Comparison of ENCODE assay signal across 8 cellular contexts in the genomic region with DNA sequence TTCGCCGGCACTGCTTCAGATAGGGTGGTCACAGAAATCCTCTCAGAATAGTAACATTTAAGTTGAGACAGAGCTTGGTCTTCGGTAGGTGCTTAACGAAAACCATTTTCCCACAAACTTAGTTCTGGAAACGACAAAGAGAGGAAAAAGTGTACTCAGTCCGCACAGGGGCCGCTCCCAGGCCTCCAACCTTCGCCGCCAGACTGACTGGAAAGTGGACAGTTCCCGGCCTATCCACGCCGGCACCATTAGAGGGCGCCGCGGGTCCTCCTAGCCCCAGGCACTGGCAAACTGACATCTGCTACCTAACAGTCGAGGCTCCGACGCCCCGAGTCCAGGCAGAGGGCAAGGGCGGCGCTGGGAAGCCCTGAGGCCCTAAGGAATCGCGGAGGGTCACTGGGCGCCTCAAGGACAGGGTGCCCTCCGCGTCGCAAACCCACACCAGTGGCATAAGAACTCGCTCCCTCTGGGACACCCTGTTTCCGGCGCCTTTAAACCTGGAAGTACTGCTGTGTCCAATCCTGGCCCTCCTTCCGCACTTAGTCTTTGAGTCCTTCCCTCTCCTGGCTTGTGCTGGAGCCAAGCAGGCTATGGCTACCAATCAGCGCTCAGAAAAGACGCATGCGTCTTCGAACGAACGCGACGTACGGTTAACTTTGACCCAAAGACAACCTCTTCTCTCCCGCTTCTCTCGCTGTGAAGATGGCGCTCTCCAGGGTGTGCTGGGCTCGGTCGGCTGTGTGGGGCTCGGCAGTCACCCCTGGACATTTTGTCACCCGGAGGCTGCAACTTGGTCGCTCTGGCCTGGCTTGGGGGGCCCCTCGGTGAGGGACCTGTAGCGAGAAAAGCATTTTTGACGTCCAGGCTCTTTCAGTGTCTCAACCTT. TPM values are rescaled to one million over a fixed set of nuclear protein-coding genes. Genes with fewer than 3 reads are reported as not detected.
A peak's percentile ranks its signal among the peaks of the same experiment; 100 is the strongest.
DNase-seq lines count a peak whose midpoint lies in the region; ATAC-seq and TF ChIP-seq lines count a peak whose summit lies in the region.

A gene with protein sequence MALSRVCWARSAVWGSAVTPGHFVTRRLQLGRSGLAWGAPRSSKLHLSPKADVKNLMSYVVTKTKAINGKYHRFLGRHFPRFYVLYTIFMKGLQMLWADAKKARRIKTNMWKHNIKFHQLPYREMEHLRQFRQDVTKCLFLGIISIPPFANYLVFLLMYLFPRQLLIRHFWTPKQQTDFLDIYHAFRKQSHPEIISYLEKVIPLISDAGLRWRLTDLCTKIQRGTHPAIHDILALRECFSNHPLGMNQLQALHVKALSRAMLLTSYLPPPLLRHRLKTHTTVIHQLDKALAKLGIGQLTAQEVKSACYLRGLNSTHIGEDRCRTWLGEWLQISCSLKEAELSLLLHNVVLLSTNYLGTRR (plus strand): TSS at position 673 of the 886 bp plus-strand sequence. CDS start 30 bp downstream, at position 703.

- H3K27me3 Mint-ChIP-seq in CD4-positive, alpha-beta memory T cell, result no peaks in the 10 kb centered on the region

- peak within 1 kb of the TSS; percentile 92 to 98 for H3K4me3 ChIP-seq in CD4-positive, alpha-beta memory T cell (ENCODE audit: low read length in 2 of 2)
- H3K4me3 ChIP-seq in dorsolateral prefrontal cortex (peak within 1 kb of the TSS; percentile 55 to 100 (median 83)), liver (ENCODE audit: low read depth in 1 of 3, low read length in 3 of 3) (peak within 1 kb of the TSS; percentile 71 to 81 (median 78))

- peaks cover 15 to 40% (median 28%) of the 10 kb centered on the region in 4 donors for H3K4me1 Mint-ChIP-seq in CD4-positive, alpha-beta memory T cell

- H3K9me3 Mint-ChIP-seq in CD4-positive, alpha-beta memory T cell, result peaks cover 0 to 1% (median 0%) of the 10 kb centered on the region in 8 donors

- 4% methylated on average over 51 of the region's 51 CpGs for WGBS in liver

- no peaks in the 10 kb centered on the region for H3K9me3 ChIP-seq in CD4-positive, alpha-beta memory T cell (ENCODE audit: control insufficient read depth in 1 of 2, low read length in 2 of 2)
- H3K9me3 ChIP-seq in liver (ENCODE audit: control insufficient read depth in 4 of 4, low read length in 3 of 4), result no peaks in the 10 kb centered on the region

- H3K4me1 ChIP-seq in CD4-positive, alpha-beta memory T cell (ENCODE audit: insufficient read depth, low read length), result peaks cover 27% of the 10 kb centered on the region
- peaks cover 0 to 23% (median 17%) of the 10 kb centered on the region in 4 donors for H3K4me1 ChIP-seq in liver (ENCODE audit: control insufficient read depth in 4 of 4, insufficient read depth in 4 of 4, low read length in 3 of 4)

- CTCF ChIA-PET in CD4-positive, alpha-beta memory T cell (lab: Charles Lee; ENCODE audit: partially characterized antibody), result interaction anchor here (0.8 to 6.3 kb wide), 11 partner anchors 16 to 936 kb away, joined by 3 to 26 read pairs (median 3); a partner anchor contains a TSS

- H3K4me3 Mint-ChIP-seq in CD4-positive, alpha-beta memory T cell, result peak within 1 kb of the TSS; percentile 93 to 98 (median 95)

- peak within 1 kb of the TSS; percentile 81 for H3K27ac ChIP-seq in CD4-positive, alpha-beta memory T cell (ENCODE audit: low read depth, low read length)
- H3K27ac ChIP-seq in dorsolateral prefrontal cortex (peak within 1 kb of the TSS; percentile 57 to 100 (median 96)), liver (ENCODE audit: low read depth in 1 of 2, low read length in 2 of 2) (peak within 1 kb of the TSS; percentile 86 to 98)

- peak; percentile 96 for ATAC-seq in GM19438 (IDR thresholded peaks at IDR 0.05; ENCODE audit: low read depth, unreplicated experiment)
- ATAC-seq in HG03575 (IDR thresholded peaks at IDR 0.05; ENCODE audit: extremely low read depth, insufficient number of reproducible peaks, low FRiP score, unreplicated experiment), result peak; percentile 71

- TF ChIP-seq CTCF in dorsolateral prefrontal cortex (IDR thresholded peaks at IDR 0.05 in 54 of 56, conservative IDR thresholded peaks at IDR 0.05 in 2 of 56; ENCODE audit: low read depth in 1 of 56, partially characterized antibody in 56 of 56) (peak; percentile 49 to 97 (median 90)), liver (IDR thresholded peaks at IDR 0.05; ENCODE audit: low read depth, low read length, missing input control) (peak; percentile 75)

- H3K36me3 ChIP-seq in CD4-positive, alpha-beta memory T cell (ENCODE audit: insufficient read depth, low read length), result peaks cover 4% of the 10 kb centered on the region
- peaks cover 0 to 8% (median 5%) of the 10 kb centered on the region in 4 donors for H3K36me3 ChIP-seq in liver (ENCODE audit: control insufficient read depth in 4 of 4, insufficient read depth in 3 of 4, low read depth in 1 of 4, low read length in 3 of 4)

- H3K27ac Mint-ChIP-seq in CD4-positive, alpha-beta memory T cell, result peak within 1 kb of the TSS; percentile 95 to 99 (median 97)

- H3K9ac ChIP-seq in liver (ENCODE audit: low read depth in 1 of 2, low read length in 2 of 2), result peak within 1 kb of the TSS; percentile 91 to 92

- intact Hi-C loops in CD4-positive, alpha-beta memory T cell (cut with micrococcal nuclease), result loop anchor here (1.0 to 5.0 kb wide), 11 partner anchors 22 to 484 kb away; a partner anchor contains a TSS
- intact Hi-C loops in dorsolateral prefrontal cortex (cut with DNase I), result loop anchor here (1.0 to 10.0 kb wide), 5 partner anchors 21 to 294 kb away; a partner anchor contains a TSS

- peaks cover 13 to 28% of the 10 kb centered on the region in 2 donors for H3K36me3 Mint-ChIP-seq in CD4-positive, alpha-beta memory T cell

- DNase-seq in CD4-positive, alpha-beta memory T cell, result peak; percentile 94 to 97 (median 96)
- DNase-seq in NCI-H82 (lab: John Stamatoyannopoulos, UW) (peak; percentile 99), dorsolateral prefrontal cortex (peak; percentile 85 to 98 (median 96))
- peak; percentile 90 to 92 for DNase-seq in activated CD4-positive, alpha-beta T cell treated with anti-CD3 and anti-CD28 coated beads, Interleukin-2, amount 50 U/mL, for 48 hours
- peak; percentile 92 for DNase-seq in stimulated activated CD4-positive, alpha-beta T cell treated with anti-CD3 and anti-CD28 coated beads, Interleukin-4, amount 100 ng/mL, for 24 hours

- peak; percentile 85 to 88 for TF ChIP-seq RAD21 in liver (IDR thresholded peaks at IDR 0.05)

- H3K27me3 ChIP-seq in CD4-positive, alpha-beta memory T cell (ENCODE audit: insufficient read depth, low read length), result no peaks in the 10 kb centered on the region
- H3K27me3 ChIP-seq in dorsolateral prefrontal cortex (no peaks in the 10 kb centered on the region), liver (ENCODE audit: control insufficient read depth in 4 of 4, insufficient read depth in 4 of 4, low read length in 3 of 4) (no peaks in the 10 kb centered on the region)

- POLR2A ChIA-PET in CD4-positive, alpha-beta memory T cell (lab: Charles Lee; ENCODE audit: partially characterized antibody), result interaction anchor here (0.5 to 3.7 kb wide), 15 partner anchors 13 to 293 kb away, joined by 3 to 32 read pairs (median 5); a partner anchor contains a TSS

TF ChIP-seq in liver, 16 proteins besides CTCF, POLR2A, EP300 and RAD21 (continues in another document):
- TF ChIP-seq JUND (IDR thresholded peaks at IDR 0.05), result peak in 1 of 2 donors; percentile 67
- TF ChIP-seq FOXA2 (IDR thresholded peaks at IDR 0.05), result no peak
- TF ChIP-seq, protein P1, sequence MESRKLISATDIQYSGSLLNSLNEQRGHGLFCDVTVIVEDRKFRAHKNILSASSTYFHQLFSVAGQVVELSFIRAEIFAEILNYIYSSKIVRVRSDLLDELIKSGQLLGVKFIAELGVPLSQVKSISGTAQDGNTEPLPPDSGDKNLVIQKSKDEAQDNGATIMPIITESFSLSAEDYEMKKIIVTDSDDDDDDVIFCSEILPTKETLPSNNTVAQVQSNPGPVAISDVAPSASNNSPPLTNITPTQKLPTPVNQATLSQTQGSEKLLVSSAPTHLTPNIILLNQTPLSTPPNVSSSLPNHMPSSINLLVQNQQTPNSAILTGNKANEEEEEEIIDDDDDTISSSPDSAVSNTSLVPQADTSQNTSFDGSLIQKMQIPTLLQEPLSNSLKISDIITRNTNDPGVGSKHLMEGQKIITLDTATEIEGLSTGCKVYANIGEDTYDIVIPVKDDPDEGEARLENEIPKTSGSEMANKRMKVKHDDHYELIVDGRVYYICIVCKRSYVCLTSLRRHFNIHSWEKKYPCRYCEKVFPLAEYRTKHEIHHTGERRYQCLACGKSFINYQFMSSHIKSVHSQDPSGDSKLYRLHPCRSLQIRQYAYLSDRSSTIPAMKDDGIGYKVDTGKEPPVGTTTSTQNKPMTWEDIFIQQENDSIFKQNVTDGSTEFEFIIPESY (IDR thresholded peaks at IDR 0.05), result peak; percentile 20
- TF ChIP-seq GABPA (IDR thresholded peaks at IDR 0.05 in 1 of 2, conservative IDR thresholded peaks at IDR 0.05 in 1 of 2), result peak; percentile 37 to 89
- TF ChIP-seq, protein P2, sequence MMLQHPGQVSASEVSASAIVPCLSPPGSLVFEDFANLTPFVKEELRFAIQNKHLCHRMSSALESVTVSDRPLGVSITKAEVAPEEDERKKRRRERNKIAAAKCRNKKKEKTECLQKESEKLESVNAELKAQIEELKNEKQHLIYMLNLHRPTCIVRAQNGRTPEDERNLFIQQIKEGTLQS (IDR thresholded peaks at IDR 0.05), result no peak
- TF ChIP-seq, protein P3, sequence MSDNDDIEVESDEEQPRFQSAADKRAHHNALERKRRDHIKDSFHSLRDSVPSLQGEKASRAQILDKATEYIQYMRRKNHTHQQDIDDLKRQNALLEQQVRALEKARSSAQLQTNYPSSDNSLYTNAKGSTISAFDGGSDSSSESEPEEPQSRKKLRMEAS (IDR thresholded peaks at IDR 0.05), result peak; percentile 30
- TF ChIP-seq RXRA (IDR thresholded peaks at IDR 0.05), result peak; percentile 77 to 85
- TF ChIP-seq EGR1 (IDR thresholded peaks at IDR 0.05; ENCODE audit: low read depth in 2 of 2), result no peak
- peak; percentile 96 for TF ChIP-seq YY1 (IDR thresholded peaks at IDR 0.05)
- no peak for TF ChIP-seq HNF4G (IDR thresholded peaks at IDR 0.05)
- peak; percentile 90 for TF ChIP-seq TAF1 (conservative IDR thresholded peaks at IDR 0.05)
- peak; percentile 74 for TF ChIP-seq NR2F2 (IDR thresholded peaks at IDR 0.05)
- peak; percentile 81 for TF ChIP-seq SP1 (IDR thresholded peaks at IDR 0.05)
- peak; percentile 37 to 74 for TF ChIP-seq HNF4A (conservative IDR thresholded peaks at IDR 0.05)

RNA-seq across cellular contexts. Expression of the gene that starts here (rescaled TPM):
- total RNA-seq in CD4-positive, alpha-beta memory T cell, result 10 to 100 TPM; 83.7 to 93.3 TPM
- polyA plus RNA-seq in CD4-positive, alpha-beta memory T cell, result 10 to 100 TPM; 32.6 to 36.6 TPM
- total RNA-seq in dorsolateral prefrontal cortex, result 10 to 100 TPM; 43.1 to 97.4 (median 70.1) TPM
- total RNA-seq in liver, result 10 to 100 TPM; 24.5 to 41.0 TPM
- 10 to 100 TPM; 17.6 to 20.6 TPM for polyA plus RNA-seq in liver

Comparison
In these comparisons a context has a peak if more than half of its experiments do, and no peak if none do; other contexts are left out.
1. Peak in every context shown above with its lines: DNase-seq, ATAC-seq, H3K4me3 ChIP-seq and H3K27ac ChIP-seq.